8 cellular contexts compared by ENCODE assay signal in the genomic region with DNA sequence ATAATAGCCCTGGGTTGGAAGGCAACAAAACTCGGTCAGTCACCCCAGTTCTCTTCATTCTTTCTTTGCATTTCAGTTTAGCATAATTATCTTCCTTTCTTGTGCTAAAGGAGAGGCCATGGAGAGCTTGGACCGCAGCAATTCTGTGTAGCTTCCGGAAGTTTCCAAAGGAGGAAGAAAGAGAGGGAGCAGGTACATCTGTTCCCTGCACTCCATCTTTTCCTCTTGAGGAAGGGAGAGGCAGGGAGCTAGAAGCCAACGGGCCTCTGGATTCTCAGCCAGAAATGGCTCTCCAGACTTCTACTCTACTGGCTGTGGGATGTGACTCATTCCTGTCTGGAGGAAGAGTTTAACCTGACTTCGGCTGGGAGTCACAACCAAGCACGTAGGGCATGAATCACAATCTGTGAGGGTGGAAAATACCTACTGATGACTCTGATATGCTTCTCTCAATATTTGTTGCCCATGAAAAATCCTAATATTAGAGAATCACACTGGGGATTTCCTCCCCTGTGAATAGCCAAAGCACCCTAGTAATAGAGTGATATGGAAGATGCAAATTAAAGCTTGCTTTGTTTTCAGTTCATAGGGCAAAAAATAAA. TPM values are rescaled to one million over a fixed set of nuclear protein-coding genes. Genes with fewer than 3 reads are reported as not detected.
A peak's percentile ranks its signal among the peaks of the same experiment; 100 is the strongest.
DNase-seq lines count a peak whose midpoint lies in the region; ATAC-seq, FAIRE-seq and TF ChIP-seq lines count a peak whose summit lies in the region.

No MANE protein-coding gene starts in this region.

- ATAC-seq in GM19452 (IDR thresholded peaks at IDR 0.05; ENCODE audit: unreplicated experiment) (peak; percentile 46), GM12878 (peak; percentile 79), GM21515 (IDR thresholded peaks at IDR 0.05; ENCODE audit: unreplicated experiment) (no peak)
- peak; percentile 90 for ATAC-seq in stimulated activated effector memory CD8-positive, alpha-beta T cell treated with anti-CD3 and anti-CD28 coated beads, Interleukin-12 subunit alpha, Interleukin-12 subunit beta, amount 100 ng/mL, for 72 hours

- H3K79me2 ChIP-seq in ACC112 (ENCODE audit: control insufficient read depth, insufficient read depth, low read length, unreplicated experiment), result peaks cover 36% of the 10 kb centered on the region
- peaks cover 39% of the 10 kb centered on the region for H3K79me2 ChIP-seq in GM12878 (ENCODE audit: control insufficient read depth, insufficient read depth, low read length)

- CTCF ChIA-PET in GM12878 (lab: Yijun Ruan, JAX), result interaction anchor here (1.1 to 2.1 kb wide), 4 partner anchors 9 to 18 kb away, joined by 5 to 6 read pairs (median 5); partner anchors contain the start of gene ANO6

- H3K9ac ChIP-seq in HUES48 (ENCODE audit: low read depth, low read length), result peak overlapping the region; percentile 67; the same call in 1 of the 2 replicates
- H3K9ac ChIP-seq in GM12878 (ENCODE audit: control insufficient read depth, insufficient read depth, low read length), result no peak overlapping the region
- no peak overlapping the region for H3K9ac ChIP-seq in kidney (ENCODE audit: low read length in 2 of 2)

- RAD21 ChIA-PET in GM12878 (lab: Charles Lee; ENCODE audit: unreplicated experiment), result interaction anchor here (0.9 to 1.5 kb wide), 5 partner anchors 12 to 57 kb away, joined by 3 to 7 read pairs (median 4); no protein-coding TSS in a partner anchor

- 43% methylated on average over 6 of the region's 6 CpGs for WGBS in GM12878 (ENCODE audit: insufficient coverage, insufficient replicate concordance, low lambda C conversion rate, missing lambda C conversion rate)

- no peaks in the 10 kb centered on the region for H3K36me3 ChIP-seq in ACC112 (ENCODE audit: insufficient read depth, low read length)
- no peaks in the 10 kb centered on the region for H3K36me3 ChIP-seq in HUES48 (ENCODE audit: control insufficient read depth, insufficient read depth, low read length)
- peaks cover 0 to 3% of the 10 kb centered on the region in 2 experiments; a peak in 1 of 4 replicates for H3K36me3 ChIP-seq in GM12878 (ENCODE audit: control insufficient read depth in 2 of 2, insufficient read depth in 2 of 2, low read length in 1 of 2)
- no peaks in the 10 kb centered on the region for H3K36me3 ChIP-seq in kidney (ENCODE audit: control insufficient read depth in 1 of 2, insufficient read depth in 2 of 2, low read length in 2 of 2)

- H3K4me3 ChIP-seq in ACC112 (ENCODE audit: low read depth, low read length), result peak overlapping the region; percentile 36
- H3K4me3 ChIP-seq in HUES48 (ENCODE audit: low read depth, low read length), result peak overlapping the region; percentile 6
- H3K4me3 ChIP-seq in GM12878, result peak overlapping the region; percentile 38; the same call in 1 of the 2 replicates
- no peak overlapping the region for H3K4me3 ChIP-seq in kidney (ENCODE audit: low read length in 2 of 2)

- H3K27me3 ChIP-seq in ACC112 (ENCODE audit: insufficient read depth, low read length) (no peaks in the 10 kb centered on the region), HUES48 (ENCODE audit: control insufficient read depth, insufficient read depth, low read length) (no peaks in the 10 kb centered on the region), GM12878 (replicated peaks in 1 of 2; ENCODE audit: control insufficient read depth in 2 of 2, insufficient read depth in 2 of 2, low read length in 1 of 2) (no peaks in the 10 kb centered on the region)

- DNase-seq in GM12878 (ENCODE audit: low read depth, low spot score) (peak; percentile 51), kidney (no peak), NAMALWA (ENCODE audit: low spot score) (no peak)
- peak in 1 of 2 donors; percentile 56 for DNase-seq in stimulated activated effector memory CD8-positive, alpha-beta T cell treated with anti-CD3 and anti-CD28 coated beads, Interleukin-12 subunit alpha, Interleukin-12 subunit beta, amount 100 ng/mL, for 72 hours (ENCODE audit: low spot score in 2 of 2)

- TF ChIP-seq POLR2A in GM12878 (IDR thresholded peaks at IDR 0.05; ENCODE audit: low read depth, low read length), result no peak

- peak overlapping the region; percentile 85 for H3K27ac Mint-ChIP-seq in stimulated activated effector memory CD8-positive, alpha-beta T cell treated with anti-CD3 and anti-CD28 coated beads, Interleukin-12 subunit alpha, Interleukin-12 subunit beta, amount 100 ng/mL, for 72 hours

- FAIRE-seq in GM12878 (lab: Jason Lieb, UNC) (no peak), kidney (lab: Jason Lieb, UNC) (no peak)

- H3K36me3 Mint-ChIP-seq in stimulated activated effector memory CD8-positive, alpha-beta T cell treated with anti-CD3 and anti-CD28 coated beads, Interleukin-12 subunit alpha, Interleukin-12 subunit beta, amount 100 ng/mL, for 72 hours, result peaks cover 8% of the 10 kb centered on the region

- peak overlapping the region; percentile 26 for H3K4me2 ChIP-seq in GM12878 (ENCODE audit: control insufficient read depth, insufficient read depth)

- in situ Hi-C loops in GM12878 (cut with MboI), result no loop called here

- H3K9me3 Mint-ChIP-seq in stimulated activated effector memory CD8-positive, alpha-beta T cell treated with anti-CD3 and anti-CD28 coated beads, Interleukin-12 subunit alpha, Interleukin-12 subunit beta, amount 100 ng/mL, for 72 hours, result no peaks in the 10 kb centered on the region

- intact Hi-C loops in GM12878 (cut with micrococcal nuclease; ENCODE audit: unreplicated experiment) (no loop called here), kidney (cut with DNase I) (no loop called here)

- SMC1A ChIA-PET in GM12878 (lab: Charles Lee; ENCODE audit: uncharacterized antibody, unreplicated experiment), result interaction anchor here (0.6 to 2.0 kb wide), 9 partner anchors 9 to 104 kb away, joined by 3 to 9 read pairs (median 5); partner anchors contain the start of gene ANO6

- H3K9me3 ChIP-seq in HUES48 (ENCODE audit: control insufficient read depth, insufficient read depth, low read length) (no peaks in the 10 kb centered on the region), GM12878 (replicated peaks; ENCODE audit: control insufficient read depth, insufficient read depth, low read length) (no peaks in the 10 kb centered on the region; the same call in 2 of the 3 replicates), kidney (ENCODE audit: control insufficient read depth in 1 of 2, low read length in 2 of 2) (no peaks in the 10 kb centered on the region)

- H3K4me1 ChIP-seq in ACC112 (ENCODE audit: control insufficient read depth, insufficient read depth, low read length, unreplicated experiment), result peaks cover 48% of the 10 kb centered on the region
- H3K4me1 ChIP-seq in HUES48 (ENCODE audit: control insufficient read depth, insufficient read depth, low read length), result peaks cover 52% of the 10 kb centered on the region
- peaks cover 40% of the 10 kb centered on the region for H3K4me1 ChIP-seq in GM12878 (ENCODE audit: control insufficient read depth, insufficient read depth, low read length)
- H3K4me1 ChIP-seq in kidney (ENCODE audit: control insufficient read depth in 1 of 2, insufficient read depth in 1 of 2, low read depth in 1 of 2, low read length in 2 of 2), result peaks cover 22 to 23% of the 10 kb centered on the region in 2 donors

- peaks cover 55% of the 10 kb centered on the region for H3K4me1 Mint-ChIP-seq in stimulated activated effector memory CD8-positive, alpha-beta T cell treated with anti-CD3 and anti-CD28 coated beads, Interleukin-12 subunit alpha, Interleukin-12 subunit beta, amount 100 ng/mL, for 72 hours

- no peak for TF ChIP-seq RAD21 in GM12878 (IDR thresholded peaks at IDR 0.05; ENCODE audit: insufficient read depth, low read depth, low read length)

- 0 out of 4 replicates have a peak, but pooled peaks of 1 of the 2 experiments have one; percentile 7 for TF ChIP-seq EP300 in GM12878 (IDR thresholded peaks at IDR 0.05; ENCODE audit: borderline replicate concordance in 1 of 2, control insufficient read depth in 1 of 2, low read depth in 2 of 2, low read length in 2 of 2)

- TF ChIP-seq CTCF in GM12878 (IDR thresholded peaks at IDR 0.05 in 2 of 3, conservative IDR thresholded peaks at IDR 0.05 in 1 of 3; ENCODE audit: control insufficient read depth in 2 of 3, extremely low read depth in 1 of 3, insufficient read depth in 1 of 3, low read depth in 3 of 3, low read length in 3 of 3) (no peak), kidney (IDR thresholded peaks at IDR 0.05; ENCODE audit: borderline replicate concordance, extremely low read depth, insufficient read depth) (no peak)

- BruUV-seq in GM12878 (replicated peaks; lab: Mats Ljungman, UMichigan), result no TSS peak

- POLR2A ChIA-PET in GM12878 (lab: Charles Lee), result interaction anchor here (1.0 to 1.5 kb wide), 3 partner anchors 9 to 24 kb away, joined by 3 to 5 read pairs (median 4); no protein-coding TSS in a partner anchor

- H4K20me1 ChIP-seq in GM12878 (ENCODE audit: control insufficient read depth, insufficient read depth), result no peaks in the 10 kb centered on the region

- H2AFZ ChIP-seq in ACC112 (ENCODE audit: low read length, unreplicated experiment) (no peak overlapping the region), GM12878 (ENCODE audit: control insufficient read depth, low read depth, low read length) (no peak overlapping the region)

- H3K4me3 Mint-ChIP-seq in stimulated activated effector memory CD8-positive, alpha-beta T cell treated with anti-CD3 and anti-CD28 coated beads, Interleukin-12 subunit alpha, Interleukin-12 subunit beta, amount 100 ng/mL, for 72 hours, result peak overlapping the region; percentile 50

- H3K27ac ChIP-seq in ACC112 (ENCODE audit: low read depth, low read length) (peak overlapping the region; percentile 96), HUES48 (ENCODE audit: low read depth, low read length) (peak overlapping the region; percentile 98), GM12878 (ENCODE audit: control insufficient read depth, insufficient read depth) (peak overlapping the region; percentile 66), kidney (ENCODE audit: low read depth in 2 of 2, low read length in 2 of 2) (peak overlapping the region; percentile 44 to 91)

RNA-seq across cellular contexts. Expression of gene ANO6, which starts 17.0 kb away (rescaled TPM):
- 79.6 and 85.6 TPM in 2 replicates for total RNA-seq in GM12878 (2013; cell fraction: nucleolus; rRNA removed)
- 26.9 and 28.5 TPM in 2 replicates for total RNA-seq in GM12878 (2014; rRNA removed)
- total RNA-seq in GM12878 (2014; rRNA removed; fragmentation: Illumina TruSeq; extraction: Trizol), result 30.3 and 32.3 TPM in 2 replicates
- total RNA-seq in GM12878 (2021), result 25.3 and 26.8 TPM in 2 replicates
- 11.7 TPM for polyA plus RNA-seq in GM12878 (2011; ENCODE audit: low read depth)
- 30.3 and 41.6 TPM in 2 replicates for polyA plus RNA-seq in GM12878 (2011; rRNA removed)
- 16.8 and 21.9 TPM in 2 replicates for polyA plus RNA-seq in GM12878 (2011; cell fraction: cytosol; rRNA removed)
- polyA plus RNA-seq in GM12878 (2011; cell fraction: nucleus; rRNA removed), result 18.3 and 20.8 TPM in 2 replicates
- 15.4 and 22.1 TPM in 2 replicates for polyA plus RNA-seq in GM12878 (2012)
- polyA plus RNA-seq in GM12878 (2014; fragmentation: Illumina TruSeq; extraction: Trizol), result 27.6 and 35.8 TPM in 2 replicates
- 1 to 10 TPM; 4.6 to 5.6 TPM for polyA plus RNA-seq in GM12878 (2014; fragmentation: Nextera tagmentation; extraction: Ambion mirVana)
- polyA plus RNA-seq in GM12878 (2014; rRNA removed), result 14.8 and 18.2 TPM in 2 replicates
- polyA plus RNA-seq in GM12878 (2016; fragmentation: Nextera tagmentation; extraction: Ambion mirVana), result 10 to 100 TPM; 23.4 to 25.2 TPM
- polyA minus RNA-seq in GM12878 (2011; rRNA and poly(A)+ RNA removed), result 45.6 and 46.3 TPM in 2 replicates
- 14.7 and 15.4 TPM in 2 replicates for polyA minus RNA-seq in GM12878 (2011; cell fraction: cytosol; rRNA and poly(A)+ RNA removed)
- polyA minus RNA-seq in GM12878 (2011; cell fraction: nucleus; rRNA and poly(A)+ RNA removed), result 28.4 and 38.5 TPM in 2 replicates
- total RNA-seq in kidney, result 46.3 TPM
- 17.2 TPM for polyA plus RNA-seq in kidney (ENCODE audit: insufficient read depth, low read depth, low replicate concordance)

Comparison
In these comparisons a context has a peak if more than half of its experiments do, and no peak if none do; other contexts are left out.
1. H3K4me3 ChIP-seq: peak in ACC112 (single experiment), HUES48 (single experiment) and GM12878 (single experiment); none in kidney (0 of 2).
2. Peak in every context shown above with its lines, with median percentiles within 50 percentile points of each other: H3K27ac ChIP-seq.